Comparison of ENCODE assay signal across 9 cellular contexts in the genomic region with DNA sequence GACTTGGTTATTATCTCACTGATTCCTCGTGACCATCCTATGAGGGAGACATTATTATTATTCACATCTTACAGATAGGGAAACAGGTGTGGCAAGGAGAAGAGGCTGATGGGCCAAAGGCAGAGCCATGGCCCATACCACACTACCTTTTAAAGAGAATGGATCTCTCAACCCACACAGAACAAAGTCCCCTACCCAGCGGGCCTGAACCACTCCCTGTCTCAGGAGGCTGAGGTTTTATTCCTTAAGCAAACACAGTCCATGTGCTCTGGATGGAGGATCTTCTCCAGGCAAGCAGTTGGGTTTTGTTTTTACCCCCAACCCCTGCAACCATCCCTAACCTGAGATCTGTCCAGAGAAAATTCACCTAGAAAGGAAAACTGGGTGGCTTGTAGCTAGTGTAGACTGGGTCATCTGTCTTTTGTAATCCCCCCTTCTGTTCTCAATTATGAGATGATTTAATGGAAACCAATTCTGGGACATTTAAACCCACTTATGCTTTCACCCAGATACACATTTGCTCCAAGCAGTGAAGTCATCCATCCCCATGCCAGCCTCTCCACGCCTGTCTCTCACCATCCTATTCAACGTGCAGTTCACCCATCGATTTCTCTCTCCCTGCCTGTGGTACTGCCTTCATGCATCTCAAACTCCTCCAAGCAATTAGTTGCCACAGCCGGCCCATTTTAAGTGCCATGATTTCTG. TPM values are rescaled to one million over a fixed set of nuclear protein-coding genes. Genes with fewer than 3 reads are reported as not detected.
DNase-seq lines count a peak whose midpoint lies in the region; TF ChIP-seq lines count a peak whose summit lies in the region.
"Had no signal": no experiment of that assay in that cellular context is flagged by ENCODE, and none has a peak within 500 bp of the region (broad histone marks: within the 10 kb centered on the region; RNA-seq: fewer than 3 reads in every experiment).

No MANE protein-coding gene starts in this region.

- no peaks in the 10 kb centered on the region for H4K20me1 ChIP-seq in DOHH2 (ENCODE audit: control insufficient read depth, insufficient read depth, low read depth, low read length)
- no peaks in the 10 kb centered on the region for H4K20me1 ChIP-seq in osteoblast (ENCODE audit: insufficient read depth, low read length)

- peaks cover 78% of the 10 kb centered on the region for H3K36me3 ChIP-seq in DOHH2 (ENCODE audit: control insufficient read depth, low read length)
- H3K36me3 ChIP-seq in osteoblast (ENCODE audit: insufficient read depth, low read length), result peaks cover 18% of the 10 kb centered on the region

- peaks cover 68% of the 10 kb centered on the region for H3K4me1 ChIP-seq in DOHH2 (ENCODE audit: control insufficient read depth, low read length)
- H3K4me1 ChIP-seq in osteoblast (ENCODE audit: insufficient read depth, low read length), result peaks cover 12% of the 10 kb centered on the region

- H3K27me3 ChIP-seq in DOHH2 (ENCODE audit: control insufficient read depth, low read length), result no peaks in the 10 kb centered on the region
- no peaks in the 10 kb centered on the region for H3K27me3 ChIP-seq in osteoblast (ENCODE audit: insufficient read depth, low read length)

- H3K4me2 ChIP-seq in DOHH2 (ENCODE audit: low read length), result peak overlapping the region; percentile 98
- H3K4me2 ChIP-seq in osteoblast (ENCODE audit: insufficient read depth, low read length), result peak overlapping the region; percentile 87

- no peaks in the 10 kb centered on the region for H3K9me2 ChIP-seq in DOHH2 (replicated peaks; ENCODE audit: control insufficient read depth, low read length)

- H2AFZ ChIP-seq in osteoblast (ENCODE audit: low read length), result no peak overlapping the region

- H3K9me3 ChIP-seq in DOHH2 (ENCODE audit: control insufficient read depth, insufficient read depth, low read length) (no peaks in the 10 kb centered on the region), osteoblast (ENCODE audit: low read depth, low read length) (no peaks in the 10 kb centered on the region)

- H3K4me3 ChIP-seq in DOHH2 (ENCODE audit: low read length), result peak overlapping the region; percentile 90
- H3K4me3 ChIP-seq in NB4 (ENCODE audit: low read depth, low read length), result peak overlapping the region; percentile 89
- H3K4me3 ChIP-seq in osteoblast (ENCODE audit: insufficient read depth, low read length), result no peak overlapping the region

- peaks cover 47% of the 10 kb centered on the region for H3F3A ChIP-seq in DOHH2 (ENCODE audit: control insufficient read depth, insufficient read depth)

- peaks cover 41% of the 10 kb centered on the region for H3K79me2 ChIP-seq in DOHH2 (ENCODE audit: control insufficient read depth, low read length)
- H3K79me2 ChIP-seq in osteoblast (ENCODE audit: insufficient read depth, low read length), result no peaks in the 10 kb centered on the region

- DNase-seq in NB4 (ENCODE audit: low read depth), result no peak
- no peak for DNase-seq in osteoblast (ENCODE audit: insufficient read length, low spot score, missing footprints)
- no peak for DNase-seq in C1 segment of cervical spinal cord (lab: John Stamatoyannopoulos, UW)
- DNase-seq in NCI-H748 (lab: John Stamatoyannopoulos, UW; ENCODE audit: unreplicated experiment), result no peak
- no peak for DNase-seq in T1000 (lab: John Stamatoyannopoulos, UW)
- no peak for DNase-seq in NCI-H1436 (lab: John Stamatoyannopoulos, UW)
- DNase-seq: stimulated activated naive CD4-positive, alpha-beta T cell treated with Interleukin-2 at 50 U/mL for 16 hours had no signal

- TF ChIP-seq POLR2A in NB4 (IDR thresholded peaks at IDR 0.05; ENCODE audit: extremely low read depth, insufficient read length), result no peak

- TF ChIP-seq CTCF in DOHH2 (IDR thresholded peaks at IDR 0.05; ENCODE audit: low read depth, low read length, poor library complexity, severe bottlenecking) (no peak), NB4 (IDR thresholded peaks at IDR 0.05; ENCODE audit: low read depth, low read length) (no peak), osteoblast (IDR thresholded peaks at IDR 0.05; ENCODE audit: extremely low read depth, low read depth, low read length) (no peak)

- H3K27ac ChIP-seq in DOHH2 (ENCODE audit: low read depth, low read length) (peak overlapping the region; percentile 97), cingulate gyrus (ENCODE audit: low read depth, low read length) (peak overlapping the region; percentile 88), osteoblast (ENCODE audit: low read depth, low read length) (no peak overlapping the region)

RNA-seq across cellular contexts. Expression of gene PHF19, which starts 2.0 kb away (rescaled TPM):
- total RNA-seq in osteoblast, result 13.8 and 16.6 TPM in 2 replicates

RNA-seq across cellular contexts. Expression of gene PSMD5, which starts 32.3 kb away (rescaled TPM):
- total RNA-seq in osteoblast, result 32.6 and 34.2 TPM in 2 replicates

RNA-seq across cellular contexts. Expression of gene TRAF1, which starts 51.6 kb away (rescaled TPM):
- 0.88 and 1.8 TPM in 2 replicates for total RNA-seq in osteoblast
